ENCODE assay signal across 8 cellular contexts in genomic region chr20:49610701-49611538, GRCh38. TPM values are rescaled to one million over a fixed set of nuclear protein-coding genes. Genes with fewer than 3 reads are reported as not detected.
DNase-seq lines count a peak whose midpoint lies in the region; ATAC-seq and TF ChIP-seq lines count a peak whose summit lies in the region.

No MANE protein-coding gene starts in this region.

- no peaks in the 10 kb centered on the region for H3K79me2 ChIP-seq in osteoblast (ENCODE audit: insufficient read depth, low read length)

- peak overlapping the region; percentile 93 for H2AFZ ChIP-seq in osteoblast (ENCODE audit: low read length)

- TF ChIP-seq EP300 in Ishikawa (IDR thresholded peaks at IDR 0.05; ENCODE audit: borderline replicate concordance) (no peak), tibial nerve (IDR thresholded peaks at IDR 0.05) (no peak)

- H3K9me3 ChIP-seq in RWPE2 (ENCODE audit: severe bottlenecking) (no peaks in the 10 kb centered on the region), osteoblast (ENCODE audit: low read depth, low read length) (no peaks in the 10 kb centered on the region), tibial nerve (no peaks in the 10 kb centered on the region)

- H3K36me3 ChIP-seq in RWPE2 (ENCODE audit: low read depth): no peaks in the 10 kb centered on the region
- no peaks in the 10 kb centered on the region for H3K36me3 ChIP-seq in osteoblast (ENCODE audit: insufficient read depth, low read length)
- no peaks in the 10 kb centered on the region for H3K36me3 ChIP-seq in tibial nerve

- TF ChIP-seq RAD21 in Ishikawa (IDR thresholded peaks at IDR 0.05; ENCODE audit: low read depth): peak; percentile 95

- H3K27me3 ChIP-seq in RWPE2 (ENCODE audit: insufficient read depth, poor library complexity, severe bottlenecking): no peaks in the 10 kb centered on the region
- H3K27me3 ChIP-seq in osteoblast (ENCODE audit: insufficient read depth, low read length): peaks cover 6% of the 10 kb centered on the region
- H3K27me3 ChIP-seq in tibial nerve: no peaks in the 10 kb centered on the region

- peak; percentile 98 for TF ChIP-seq CTCF in AG09319 (IDR thresholded peaks at IDR 0.05; ENCODE audit: low read depth, low read length)
- peak; percentile 100 for TF ChIP-seq CTCF in RWPE2 (IDR thresholded peaks at IDR 0.05; ENCODE audit: poor library complexity, severe bottlenecking)
- peak; percentile 83 for TF ChIP-seq CTCF in osteoblast (IDR thresholded peaks at IDR 0.05; ENCODE audit: extremely low read depth, low read depth, low read length)
- TF ChIP-seq CTCF in tibial nerve (IDR thresholded peaks at IDR 0.05): peak; percentile 99 to 100 (median 99)

- whole genome bisulfite sequencing in tibial nerve, 2 donors: 14 to 20% methylated on average over 35 to 43 of the region's 48 CpGs

- no peak for DNase-seq in AG09319 (ENCODE audit: extremely low read depth, low read depth)
- peak; percentile 93 for DNase-seq in RWPE2 (ENCODE audit: low spot score)
- peak; percentile 64 for DNase-seq in activated effector memory CD4-positive, alpha-beta T cell treated with Interleukin-2 at 50 U/mL for 16 hours
- peak; percentile 87 for DNase-seq in germinal center (ENCODE audit: low spot score)
- DNase-seq in osteoblast (ENCODE audit: insufficient read length, low spot score, missing footprints): peak; percentile 94
- peak; percentile 54 to 68 for DNase-seq in tibial nerve (ENCODE audit: low spot score in 2 of 2)

- no peak overlapping the region for H3K27ac ChIP-seq in RWPE2 (ENCODE audit: poor library complexity, severe bottlenecking)
- no peak overlapping the region for H3K27ac ChIP-seq in osteoblast (ENCODE audit: low read depth, low read length)
- H3K27ac ChIP-seq in tibial nerve: peak overlapping the region; percentile 17 to 47 (median 34)

- ATAC-seq in GM18909 (IDR thresholded peaks at IDR 0.05; ENCODE audit: poor library complexity, unreplicated experiment) (peak; percentile 70), RWPE2 (ENCODE audit: low read depth) (peak; percentile 71)

- no peak for TF ChIP-seq POLR2A in tibial nerve (IDR thresholded peaks at IDR 0.05)

- no peaks in the 10 kb centered on the region for H4K20me1 ChIP-seq in osteoblast (ENCODE audit: insufficient read depth, low read length)

- H3K4me3 ChIP-seq in RWPE2 (ENCODE audit: severe bottlenecking) (no peak overlapping the region), osteoblast (ENCODE audit: insufficient read depth, low read length) (peak overlapping the region; percentile 57), tibial nerve (peak overlapping the region in 2 of 4 donors; percentile 14 to 15)

- H3K4me1 ChIP-seq in RWPE2 (ENCODE audit: insufficient read depth, poor library complexity, severe bottlenecking) (no peaks in the 10 kb centered on the region), osteoblast (ENCODE audit: insufficient read depth, low read length) (peaks cover 8% of the 10 kb centered on the region), tibial nerve (peaks cover 0 to 28% (median 14%) of the 10 kb centered on the region in 4 donors)

- H3K4me2 ChIP-seq in osteoblast (ENCODE audit: insufficient read depth, low read length): peak overlapping the region; percentile 88

TF ChIP-seq in Ishikawa, 13 proteins besides CTCF, POLR2A, EP300 and RAD21:
- TF ChIP-seq EGR1 (IDR thresholded peaks at IDR 0.05) (no peak), MAX (IDR thresholded peaks at IDR 0.05) (peak; percentile 82)

RNA-seq across cellular contexts. Expression of gene PTGIS, which starts 43.0 kb away (rescaled TPM):
- total RNA-seq in osteoblast (33.6 and 89.8 TPM in 2 replicates), tibial nerve (10 to 100 TPM; 31.5 to 92.4 (median 47.5) TPM)

Comparison
In these comparisons a context has a peak if more than half of its experiments do, and no peak if none do; other contexts are left out.
1. H3K27ac ChIP-seq: peak in tibial nerve (4 of 4); none in RWPE2 (single experiment) and osteoblast (single experiment).
2. Peak in every context shown above with its lines, with median percentiles within 50 percentile points of each other: CTCF ChIP-seq.